Comparison of ENCODE assay signal across 8 cellular contexts in genomic region chr19:5686647-5687359, GRCh38. TPM values are rescaled to one million over a fixed set of nuclear protein-coding genes. Genes with fewer than 3 reads are reported as not detected.
DNase-seq lines count a peak whose midpoint lies in the region; ATAC-seq and TF ChIP-seq lines count a peak whose summit lies in the region.

No MANE protein-coding gene starts in this region.

- peak; percentile 41 for TF ChIP-seq CTCF in Calu3 (IDR thresholded peaks at IDR 0.05; ENCODE audit: unreplicated experiment)
- TF ChIP-seq CTCF in Panc1 (IDR thresholded peaks at IDR 0.05), result peak; percentile 93
- TF ChIP-seq CTCF in fibroblast of the aortic adventitia (IDR thresholded peaks at IDR 0.05; ENCODE audit: insufficient read depth, low read length), result peak; percentile 90

- H3K27me3 Mint-ChIP-seq in Calu3 (ENCODE audit: unreplicated experiment) (no peaks in the 10 kb centered on the region), IgD-negative memory B cell (no peaks in the 10 kb centered on the region)
- H3K27me3 Mint-ChIP-seq in natural killer cell treated with Interleukin-12 subunit alpha and Interleukin-12 subunit beta and Interleukin-15 and Interleukin-18, amount 100 ng/mL, for 72 hours, result no peaks in the 10 kb centered on the region

- in situ Hi-C loops in Panc1 (cut with HindIII; ENCODE audit: low pct_unique_long_range_greater_than_20kb, low sequenced_read_pairs), result no loop called here

- H3K27ac Mint-ChIP-seq in Calu3 (ENCODE audit: unreplicated experiment) (no peak overlapping the region), IgD-negative memory B cell (peak overlapping the region; percentile 89 to 90 (median 90))
- peak overlapping the region; percentile 12 to 75 for H3K27ac Mint-ChIP-seq in natural killer cell treated with Interleukin-12 subunit alpha and Interleukin-12 subunit beta and Interleukin-15 and Interleukin-18, amount 100 ng/mL, for 72 hours

- H3K36me3 Mint-ChIP-seq in Calu3 (ENCODE audit: insufficient read depth, unreplicated experiment) (peaks cover 52% of the 10 kb centered on the region), IgD-negative memory B cell (no peaks in the 10 kb centered on the region)
- peaks cover 7% of the 10 kb centered on the region for H3K36me3 Mint-ChIP-seq in natural killer cell treated with Interleukin-12 subunit alpha and Interleukin-12 subunit beta and Interleukin-15 and Interleukin-18, amount 100 ng/mL, for 72 hours

- CTCF ChIA-PET in Calu3 (lab: Charles Lee) (interaction anchor here (0.7 kb wide), 1 partner anchor 260 kb away, joined by 11 read pairs; no protein-coding TSS in a partner anchor), Panc1 (lab: Charles Lee) (no interaction called here)

- no peaks in the 10 kb centered on the region for H3K9me3 Mint-ChIP-seq in Calu3 (ENCODE audit: low read depth, unreplicated experiment)
- no peaks in the 10 kb centered on the region for H3K9me3 Mint-ChIP-seq in IgD-negative memory B cell
- H3K9me3 Mint-ChIP-seq in natural killer cell treated with Interleukin-12 subunit alpha and Interleukin-12 subunit beta and Interleukin-15 and Interleukin-18, amount 100 ng/mL, for 72 hours, result no peaks in the 10 kb centered on the region

- peak overlapping the region; percentile 23; the same call in 1 of the 2 replicates for H3K27ac ChIP-seq in Panc1 (ENCODE audit: low read length)

- H3K36me3 ChIP-seq in Panc1 (ENCODE audit: control insufficient read depth, insufficient read depth, low read length), result peaks cover 7% of the 10 kb centered on the region; the same call in 1 of the 2 replicates

- H3K27me3 ChIP-seq in Panc1 (ENCODE audit: control insufficient read depth, insufficient read depth, low read length), result no peaks in the 10 kb centered on the region

- H3K4me3 Mint-ChIP-seq in Calu3 (ENCODE audit: low read depth, unreplicated experiment) (peak overlapping the region; percentile 63), IgD-negative memory B cell (peak overlapping the region; percentile 77 to 96 (median 89))
- peak overlapping the region; percentile 76 for H3K4me3 Mint-ChIP-seq in natural killer cell treated with Interleukin-12 subunit alpha and Interleukin-12 subunit beta and Interleukin-15 and Interleukin-18, amount 100 ng/mL, for 72 hours

- H3K4me3 ChIP-seq in Panc1 (ENCODE audit: low read depth in 2 of 2, low read length in 2 of 2), result peak overlapping the region; percentile 46 to 50
- H3K4me3 ChIP-seq in fibroblast of the aortic adventitia (ENCODE audit: low read depth, low read length), result peak overlapping the region; percentile 70

- H3K4me1 ChIP-seq in Panc1 (ENCODE audit: control insufficient read depth, insufficient read depth, low read length), result no peaks in the 10 kb centered on the region

- DNase-seq in Calu3 (peak; percentile 97), Panc1 (ENCODE audit: low read depth, low spot score) (peak; percentile 60), fibroblast of the aortic adventitia (ENCODE audit: low read depth) (peak; percentile 90)
- DNase-seq in activated T-helper 1 cell treated with anti-CD3 and anti-CD28 coated beads, Interleukin-2, amount 50 U/mL, for 16 hours (ENCODE audit: low read depth in 1 of 2, low spot score in 1 of 2), result peak; percentile 89 to 96
- peak; percentile 99 for DNase-seq in natural killer cell treated with Interleukin-12 subunit alpha and Interleukin-12 subunit beta and Interleukin-15 and Interleukin-18, amount 100 ng/mL, for 72 hours (ENCODE audit: low spot score)
- DNase-seq in stimulated activated naive CD4-positive, alpha-beta T cell (lab: John Stamatoyannopoulos, UW), result peak; percentile 75 to 92 (median 88)

- H3K9me3 ChIP-seq in Panc1 (ENCODE audit: control insufficient read depth, insufficient read depth, low read depth, low read length), result no peaks in the 10 kb centered on the region

- intact Hi-C loops in Calu3 (cut with micrococcal nuclease; ENCODE audit: unreplicated experiment) (no loop called here), Panc1 (cut with micrococcal nuclease; ENCODE audit: unreplicated experiment) (no loop called here)

- POLR2A ChIA-PET in Panc1 (lab: Charles Lee), result no interaction called here

- no TSS peak for BruUV-seq in Calu3 (replicated peaks; lab: Mats Ljungman, UMichigan)
- no TSS peak for BruUV-seq in Panc1 (replicated peaks; lab: Mats Ljungman, UMichigan)

- peak; percentile 34 for ATAC-seq in GM21526 (IDR thresholded peaks at IDR 0.05; ENCODE audit: low FRiP score, unreplicated experiment)
- peak; percentile 81 for ATAC-seq in Panc1
- ATAC-seq in natural killer cell treated with Interleukin-12 subunit alpha and Interleukin-12 subunit beta and Interleukin-15 and Interleukin-18, amount 100 ng/mL, for 72 hours, result peak; percentile 88 to 92

- H3K4me1 Mint-ChIP-seq in Calu3 (ENCODE audit: low read depth, unreplicated experiment) (peaks cover 1% of the 10 kb centered on the region), IgD-negative memory B cell (peaks cover 13 to 20% (median 18%) of the 10 kb centered on the region in 3 donors)
- peaks cover 20 to 29% of the 10 kb centered on the region in 2 donors for H3K4me1 Mint-ChIP-seq in natural killer cell treated with Interleukin-12 subunit alpha and Interleukin-12 subunit beta and Interleukin-15 and Interleukin-18, amount 100 ng/mL, for 72 hours (ENCODE audit: low read depth in 2 of 2)

RNA-seq across cellular contexts. Expression of gene RPL36, which starts 3.3 kb away (rescaled TPM):
- total RNA-seq in Calu3 (2022) (497 and 516 TPM in 2 replicates), Panc1 (2021; ENCODE audit: unreplicated experiment) (465 TPM), fibroblast of the aortic adventitia (ENCODE audit: low replicate concordance) (87.7 and 296 TPM in 2 replicates)
- polyA plus RNA-seq in IgD-negative memory B cell, result 2,640 TPM
- polyA plus RNA-seq in Panc1 (2012; ENCODE audit: insufficient read length), result 1,138 TPM
- total RNA-seq in natural killer cell treated with Interleukin-12 subunit alpha and Interleukin-12 subunit beta and Interleukin-15 and Interleukin-18, amount 100 ng/mL, for 72 hours, result 100 to 1,000 TPM; 645 to 764 TPM

RNA-seq across cellular contexts. Expression of gene HSD11B1L, which starts 6.0 kb away (rescaled TPM):
- total RNA-seq in Calu3 (2022) (2.3 and 3.0 TPM in 2 replicates), Panc1 (2021; ENCODE audit: unreplicated experiment) (6.0 TPM), fibroblast of the aortic adventitia (ENCODE audit: low replicate concordance) (10.8 and 17.2 TPM in 2 replicates)
- polyA plus RNA-seq in IgD-negative memory B cell, result 2.1 TPM
- 15.9 TPM for polyA plus RNA-seq in Panc1 (2012; ENCODE audit: insufficient read length)
- total RNA-seq in natural killer cell treated with Interleukin-12 subunit alpha and Interleukin-12 subunit beta and Interleukin-15 and Interleukin-18, amount 100 ng/mL, for 72 hours, result 1 to 10 TPM; 1.8 to 3.6 TPM

RNA-seq across cellular contexts. Expression of gene MICOS13, which starts 6.5 kb away (rescaled TPM):
- 37.1 and 37.9 TPM in 2 replicates for total RNA-seq in Calu3 (2022)
- polyA plus RNA-seq in IgD-negative memory B cell, result 107 TPM
- 93.5 TPM for total RNA-seq in Panc1 (2021; ENCODE audit: unreplicated experiment)
- polyA plus RNA-seq in Panc1 (2012; ENCODE audit: insufficient read length), result 148 TPM
- total RNA-seq in fibroblast of the aortic adventitia (ENCODE audit: low replicate concordance), result 15.4 and 31.1 TPM in 2 replicates
- total RNA-seq in natural killer cell treated with Interleukin-12 subunit alpha and Interleukin-12 subunit beta and Interleukin-15 and Interleukin-18, amount 100 ng/mL, for 72 hours, result 10 to 100 TPM; 40.7 to 41.4 TPM

RNA-seq across cellular contexts. Expression of gene LONP1, which starts 33.1 kb away (rescaled TPM):
- total RNA-seq in Calu3 (2022) (92.8 and 101 TPM in 2 replicates), Panc1 (2021; ENCODE audit: unreplicated experiment) (93.0 TPM), fibroblast of the aortic adventitia (ENCODE audit: low replicate concordance) (80.3 and 130 TPM in 2 replicates)
- 38.5 TPM for polyA plus RNA-seq in IgD-negative memory B cell
- polyA plus RNA-seq in Panc1 (2012; ENCODE audit: insufficient read length), result 250 TPM
- total RNA-seq in natural killer cell treated with Interleukin-12 subunit alpha and Interleukin-12 subunit beta and Interleukin-15 and Interleukin-18, amount 100 ng/mL, for 72 hours, result 100 to 1,000 TPM; 151 to 267 TPM

RNA-seq across cellular contexts. Expression of gene CATSPERD, which starts 33.6 kb away (rescaled TPM):
- total RNA-seq in Calu3 (2022) (not detected in 2 replicates), Panc1 (2021; ENCODE audit: unreplicated experiment) (0.08 TPM), fibroblast of the aortic adventitia (ENCODE audit: low replicate concordance) (not detected in 2 replicates)
- polyA plus RNA-seq in IgD-negative memory B cell, result not detected
- polyA plus RNA-seq in Panc1 (2012; ENCODE audit: insufficient read length), result not detected
- total RNA-seq in natural killer cell treated with Interleukin-12 subunit alpha and Interleukin-12 subunit beta and Interleukin-15 and Interleukin-18, amount 100 ng/mL, for 72 hours, result not detected

Comparison
In these comparisons a context has a peak if more than half of its experiments do, and no peak if none do; other contexts are left out.
1. Peak in every context shown above with its lines: DNase-seq, ATAC-seq, H3K4me3 ChIP-seq and H3K27ac ChIP-seq.
2. CTCF ChIP-seq: peak in every context shown above with its lines; median percentile 93 in Panc1; 90 in fibroblast of the aortic adventitia; 41 in Calu3.
3. ATAC-seq: peak in every context shown above with its lines; median percentile 90 in natural killer cell treated with Interleukin-12 subunit alpha and Interleukin-12 subunit beta and Interleukin-15 and Interleukin-18, amount 100 ng/mL, for 72 hours; 81 in Panc1; 34 in GM21526.